ENCODE assay signal across 10 cellular contexts in the genomic region with DNA sequence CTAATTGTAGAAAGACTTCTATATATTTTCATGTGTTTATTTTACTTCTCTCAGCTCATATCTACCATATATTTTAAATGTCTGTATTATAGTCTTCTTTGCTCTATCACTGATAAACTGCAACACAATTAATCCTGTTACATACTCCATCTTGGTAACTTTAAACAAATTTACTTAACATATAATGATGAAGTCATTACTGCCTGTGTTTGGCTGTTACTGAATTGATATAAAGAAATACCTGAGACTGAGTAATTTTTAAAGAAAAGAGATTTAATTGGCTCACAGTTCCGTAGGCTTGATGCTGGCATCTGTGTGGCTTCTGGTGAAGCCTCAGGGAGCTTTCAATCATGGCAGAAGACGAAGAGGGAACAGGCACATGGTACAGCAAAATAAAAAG.
"Had no signal": no experiment of that assay in that cellular context is flagged by ENCODE, and none has a peak within 500 bp of the region (broad histone marks: within the 10 kb centered on the region; RNA-seq: fewer than 3 reads in every experiment).

No MANE protein-coding gene starts in this region.

- H3K4me3 ChIP-seq: GM23248, GM23338, HAP-1 had no signal

- H3K9me3 ChIP-seq: HAP-1 had no signal

- H3K27ac Mint-ChIP-seq: GM23338, H9, HFFc6 had no signal

- DNase-seq: GM23248, H7, H9, HCEC 1CT, HFFc6 had no signal

- H3K36me3 ChIP-seq: HAP-1 had no signal

- H2AFZ ChIP-seq: GM23248, GM23338 had no signal

- ATAC-seq: GM23338, HCT116 had no signal

- H3K4me3 Mint-ChIP-seq: GM23338, H9, HFFc6 had no signal

- H3K4me1 Mint-ChIP-seq: GM23338, H9 had no signal

- H3K4me2 ChIP-seq: GM23338 had no signal

- H3K9ac ChIP-seq: GM23248 had no signal

- H3K4me1 ChIP-seq: HAP-1 had no signal

- H3K27ac ChIP-seq: GM23248 had no signal

- FAIRE-seq: H1, H54 had no signal
